ENCODE assay signal across 8 cellular contexts in genomic region chr11:111878766-111879636, GRCh38. TPM values are rescaled to one million over a fixed set of nuclear protein-coding genes. Genes with fewer than 3 reads are reported as not detected.
DNase-seq lines count a peak whose midpoint lies in the region; ATAC-seq and TF ChIP-seq lines count a peak whose summit lies in the region.

TSS of gene CFAP68 (plus strand) at chr11:111879541. CDS start at chr11:111879561, 20 bp downstream.
TSS of gene FDXACB1 (minus strand) at chr11:111879165. CDS start at chr11:111879132, 33 bp downstream.

- peak; percentile 94 for TF ChIP-seq CTCF in CD8-positive, alpha-beta T cell (IDR thresholded peaks at IDR 0.05)
- TF ChIP-seq CTCF in lower leg skin (IDR thresholded peaks at IDR 0.05), result peak in 2 of 3 donors; percentile 25 to 96

- H3K27me3 ChIP-seq in CD8-positive, alpha-beta T cell (ENCODE audit: insufficient read depth, low read length), result no peaks in the 10 kb centered on the region
- H3K27me3 ChIP-seq in duodenal mucosa (ENCODE audit: control insufficient read depth in 1 of 2, insufficient read depth in 2 of 2, low read length in 2 of 2), result no peaks in the 10 kb centered on the region

- peaks cover 14% of the 10 kb centered on the region for H3K4me1 ChIP-seq in CD8-positive, alpha-beta T cell (ENCODE audit: insufficient read depth, low read length)
- H3K4me1 ChIP-seq in duodenal mucosa (ENCODE audit: control insufficient read depth in 1 of 2, insufficient read depth in 2 of 2, low read length in 2 of 2), result peaks cover 5 to 7% of the 10 kb centered on the region in 2 donors

- peak within 1 kb of the TSS; percentile 98 for H3K27ac ChIP-seq in CD8-positive, alpha-beta T cell (ENCODE audit: low read depth, low read length)
- H3K27ac ChIP-seq in duodenal mucosa (ENCODE audit: low read depth, low read length), result peak within 1 kb of the TSS; percentile 84

- peaks cover 3% of the 10 kb centered on the region for H3K9me3 Mint-ChIP-seq in CD8-positive, alpha-beta T cell
- no peaks in the 10 kb centered on the region for H3K9me3 Mint-ChIP-seq in activated CD4-positive, alpha-beta memory T cell treated with anti-CD3 and anti-CD28 coated beads, Interleukin-2, amount 10 ng/mL, durations not matched to agents 7 days and 5 days

- ATAC-seq in CD8-positive, alpha-beta T cell, result peak; percentile 89
- ATAC-seq in GM19438 (IDR thresholded peaks at IDR 0.05; ENCODE audit: low read depth, unreplicated experiment) (peak; percentile 93), HG03575 (IDR thresholded peaks at IDR 0.05; ENCODE audit: extremely low read depth, insufficient number of reproducible peaks, low FRiP score, unreplicated experiment) (peak; percentile 74)

- TF ChIP-seq POLR2A in lower leg skin (IDR thresholded peaks at IDR 0.05), result no peak

- H3K36me3 Mint-ChIP-seq in CD8-positive, alpha-beta T cell, result peaks cover 34% of the 10 kb centered on the region
- peaks cover 4% of the 10 kb centered on the region for H3K36me3 Mint-ChIP-seq in activated CD4-positive, alpha-beta memory T cell treated with anti-CD3 and anti-CD28 coated beads, Interleukin-2, amount 10 ng/mL, durations not matched to agents 7 days and 5 days (ENCODE audit: low read depth)

- POLR2A ChIA-PET in CD8-positive, alpha-beta T cell (lab: Charles Lee), result interaction anchor here (0.7 to 2.3 kb wide), 4 partner anchors 8 to 208 kb away, joined by 3 to 11 read pairs (median 6); partner anchors contain the start of genes ALG9, SDHD and TIMM8B
- POLR2A ChIA-PET in activated CD4-positive, alpha-beta memory T cell treated with anti-CD3 and anti-CD28 coated beads, Interleukin-2, amount 10 ng/mL, durations not matched to agents 7 days and 5 days (lab: Charles Lee), result interaction anchor here (1.2 to 2.3 kb wide), 4 partner anchors 9 to 196 kb away, joined by 3 to 14 read pairs (median 6); partner anchors contain the start of gene ALG9

- peak within 1 kb of the TSS; percentile 76 for H3K4me3 ChIP-seq in CD8-positive, alpha-beta T cell (ENCODE audit: low read depth, low read length)
- H3K4me3 ChIP-seq in duodenal mucosa (ENCODE audit: low read depth in 1 of 2, low read length in 2 of 2) (peak within 1 kb of the TSS; percentile 72 to 86), lower leg skin (ENCODE audit: low read depth, poor library complexity, severe bottlenecking) (peak within 1 kb of the TSS; percentile 49)

- CTCF ChIA-PET in CD8-positive, alpha-beta T cell (lab: Charles Lee), result interaction anchor here (0.8 to 1.5 kb wide), 3 partner anchors 53 to 103 kb away, joined by 3 to 4 read pairs (median 3); no protein-coding TSS in a partner anchor
- CTCF ChIA-PET in activated CD4-positive, alpha-beta memory T cell treated with anti-CD3 and anti-CD28 coated beads, Interleukin-2, amount 10 ng/mL, durations not matched to agents 7 days and 5 days (lab: Charles Lee), result interaction anchor here (0.6 to 1.6 kb wide), 5 partner anchors 8 to 206 kb away, joined by 5 to 11 read pairs (median 7); partner anchors contain the start of gene ALG9

- H3K4me3 Mint-ChIP-seq in CD8-positive, alpha-beta T cell, result peak within 1 kb of the TSS; percentile 92
- H3K4me3 Mint-ChIP-seq in activated CD4-positive, alpha-beta memory T cell treated with anti-CD3 and anti-CD28 coated beads, Interleukin-2, amount 10 ng/mL, durations not matched to agents 7 days and 5 days, result peak within 1 kb of the TSS; percentile 89

- peaks cover 24% of the 10 kb centered on the region for H3K4me1 Mint-ChIP-seq in CD8-positive, alpha-beta T cell (ENCODE audit: low read depth)
- H3K4me1 Mint-ChIP-seq in activated CD4-positive, alpha-beta memory T cell treated with anti-CD3 and anti-CD28 coated beads, Interleukin-2, amount 10 ng/mL, durations not matched to agents 7 days and 5 days, result peaks cover 25% of the 10 kb centered on the region

- H3K27ac Mint-ChIP-seq in CD8-positive, alpha-beta T cell, result peak within 1 kb of the TSS; percentile 100
- peak within 1 kb of the TSS; percentile 94 for H3K27ac Mint-ChIP-seq in activated CD4-positive, alpha-beta memory T cell treated with anti-CD3 and anti-CD28 coated beads, Interleukin-2, amount 10 ng/mL, durations not matched to agents 7 days and 5 days

- peak; percentile 91 to 98 (median 94) for DNase-seq in CD8-positive, alpha-beta T cell
- peak; percentile 98 for DNase-seq in NCI-H82 (lab: John Stamatoyannopoulos, UW)
- peak; percentile 95 for DNase-seq in activated CD4-positive, alpha-beta memory T cell treated with anti-CD3 and anti-CD28 coated beads, Interleukin-2, amount 10 ng/mL, durations not matched to agents 7 days and 5 days
- DNase-seq in lower leg skin (ENCODE audit: low spot score in 2 of 2), result peak; percentile 97 to 99
- peak; percentile 90 to 93 for DNase-seq in stimulated activated CD4-positive, alpha-beta T cell treated with anti-CD3 and anti-CD28 coated beads, Interleukin-4, amount 100 ng/mL, for 48 hours (ENCODE audit: low read depth in 2 of 2)

- WGBS in lower leg skin, 2 donors, result 0% methylated on average over 51 of the region's 58 CpGs

- intact Hi-C loops in CD8-positive, alpha-beta T cell (cut with DNase I, micrococcal nuclease), result loop anchor here (1.0 to 5.0 kb wide), 15 partner anchors 8 to 1893 kb away; partner anchors contain the start of genes ALG9 (in 2 of the 2), NKAPD1 (in 2 of the 2), PIH1D2 (in 2 of the 2) and PTS (in 2 of the 2)
- intact Hi-C loops in lower leg skin (cut with DNase I; ENCODE audit: low total_unique reads), result no loop called here

- peak within 1 kb of the TSS; percentile 61 to 80 for H3K9ac ChIP-seq in duodenal mucosa (ENCODE audit: low read depth in 1 of 2, low read length in 2 of 2)

- no peaks in the 10 kb centered on the region for H3K36me3 ChIP-seq in CD8-positive, alpha-beta T cell (ENCODE audit: insufficient read depth, low read length)
- peaks cover 0 to 8% of the 10 kb centered on the region in 2 donors for H3K36me3 ChIP-seq in duodenal mucosa (ENCODE audit: control insufficient read depth in 1 of 2, insufficient read depth in 2 of 2, low read length in 2 of 2)

- no peaks in the 10 kb centered on the region for H3K9me3 ChIP-seq in CD8-positive, alpha-beta T cell (ENCODE audit: low read length)
- H3K9me3 ChIP-seq in duodenal mucosa (ENCODE audit: control insufficient read depth in 1 of 2, low read length in 2 of 2), result no peaks in the 10 kb centered on the region

- H3K27me3 Mint-ChIP-seq in CD8-positive, alpha-beta T cell (ENCODE audit: low read depth), result no peaks in the 10 kb centered on the region
- no peaks in the 10 kb centered on the region for H3K27me3 Mint-ChIP-seq in activated CD4-positive, alpha-beta memory T cell treated with anti-CD3 and anti-CD28 coated beads, Interleukin-2, amount 10 ng/mL, durations not matched to agents 7 days and 5 days

RNA-seq across cellular contexts. Expression of gene CFAP68, which starts in this region (rescaled TPM):
- total RNA-seq in CD8-positive, alpha-beta T cell, result 10 to 100 TPM; 21.7 to 22.7 TPM
- 10 to 100 TPM; 19.0 to 19.4 TPM for total RNA-seq in activated CD4-positive, alpha-beta memory T cell treated with anti-CD3 and anti-CD28 coated beads, Interleukin-2, amount 10 ng/mL, durations not matched to agents 7 days and 5 days
- total RNA-seq in lower leg skin, result 10 to 100 TPM; 26.2 to 45.2 (median 29.1) TPM

RNA-seq across cellular contexts. Expression of gene FDXACB1, which starts in this region (rescaled TPM):
- total RNA-seq in CD8-positive, alpha-beta T cell, result 1 to 10 TPM; 4.3 to 5.4 TPM
- total RNA-seq in activated CD4-positive, alpha-beta memory T cell treated with anti-CD3 and anti-CD28 coated beads, Interleukin-2, amount 10 ng/mL, durations not matched to agents 7 days and 5 days, result 1 to 10 TPM; 2.9 to 3.6 TPM
- total RNA-seq in lower leg skin, result 1 to 10 TPM; 2.9 to 6.2 (median 4.1) TPM

Comparison
In these comparisons a context has a peak if more than half of its experiments do, and no peak if none do; other contexts are left out.
1. Peak in every context shown above with its lines: DNase-seq, ATAC-seq, H3K4me3 ChIP-seq and H3K27ac ChIP-seq.